In the genomic region with DNA sequence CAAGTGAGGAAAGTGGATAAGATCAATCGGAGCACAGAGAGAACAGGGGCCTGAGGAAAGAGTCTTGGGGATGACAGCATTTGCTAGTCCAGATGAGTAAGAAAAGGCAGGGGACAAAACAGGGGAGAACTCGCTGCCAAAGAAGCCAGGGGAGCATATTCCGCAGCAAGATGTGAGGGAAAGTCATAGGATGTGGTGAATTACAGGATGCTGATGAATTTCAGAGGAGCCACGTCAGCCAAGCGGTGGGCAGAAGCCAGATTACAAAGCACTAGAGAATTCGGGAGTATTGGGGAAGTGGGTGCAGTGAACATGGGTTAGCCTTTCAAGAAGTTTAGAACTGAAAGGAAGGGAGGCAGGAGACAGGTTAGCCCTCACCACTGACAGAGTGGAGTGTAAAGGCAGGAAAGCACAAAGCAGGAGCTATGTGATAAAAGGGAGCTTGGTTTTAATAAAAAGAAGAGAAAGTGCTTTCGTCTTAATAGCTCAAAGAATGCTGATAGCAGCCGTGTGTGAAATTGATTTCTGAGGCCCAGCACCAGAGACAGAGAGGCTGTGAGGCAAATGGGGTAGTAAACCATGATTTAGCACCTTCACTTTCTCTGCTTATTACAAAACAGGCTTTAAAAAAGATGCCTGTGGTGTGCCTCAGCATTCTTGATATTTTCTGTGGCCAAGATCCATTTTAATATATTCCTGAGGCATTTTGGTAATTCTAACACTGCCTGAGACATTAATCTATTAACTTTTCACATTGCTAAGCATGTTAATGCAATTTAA, we compare ENCODE assay signal across 12 cellular contexts. TPM values are rescaled to one million over a fixed set of nuclear protein-coding genes. Genes with fewer than 3 reads are reported as not detected.
DNase-seq lines count a peak whose midpoint lies in the region; ATAC-seq and TF ChIP-seq lines count a peak whose summit lies in the region.
"Had no signal": no experiment of that assay in that cellular context is flagged by ENCODE, and none has a peak within 500 bp of the region (broad histone marks: within the 10 kb centered on the region; RNA-seq: fewer than 3 reads in every experiment).

No MANE protein-coding gene starts in this region.

- H3K9me3 ChIP-seq in PC-3 (ENCODE audit: low read length), result no peaks in the 10 kb centered on the region
- H3K9me3 ChIP-seq in neuronal stem cell (replicated peaks in 1 of 2; ENCODE audit: control insufficient read depth in 2 of 2, insufficient read depth in 1 of 2, low read depth in 1 of 2, low read length in 2 of 2), result no peaks in the 10 kb centered on the region
- H3K9me3 ChIP-seq in testis, result no peaks in the 10 kb centered on the region

- CTCF ChIA-PET in PC-3 (lab: Charles Lee), result interaction anchor here (0.5 kb wide), 1 partner anchor 17 kb away, joined by 3 read pairs; the partner anchor contains the start of gene ADAMTSL1

- no peak overlapping the region for H3K18ac ChIP-seq in neuronal stem cell (ENCODE audit: low read length)

- no CpG with 5 or more reads among the region's 8 CpGs for WGBS in neuronal stem cell (ENCODE audit: extremely low coverage in 2 of 2, insufficient read length in 2 of 2, insufficient replicate concordance in 1 of 2), 2 donors
- WGBS in testis, 2 donors, result 44 to 65% methylated on average over 8 of the region's 8 CpGs

- DNase-seq in AG09309 (ENCODE audit: low read depth), result peak; percentile 98
- peak; percentile 92 for DNase-seq in PC-3
- peak; percentile 91 for DNase-seq in epithelial cell of esophagus (ENCODE audit: low read depth)
- no peak for DNase-seq in neuronal stem cell (ENCODE audit: low spot score)
- DNase-seq in stimulated activated CD4-positive, alpha-beta T cell treated with anti-CD3 and anti-CD28 coated beads, Interleukin-4, amount 100 ng/mL, for 4 hours, result no peak
- DNase-seq in T-helper 1 cell, result no peak
- DNase-seq in testis, result no peak
- DNase-seq: CD4-positive, CD25-positive, alpha-beta regulatory T cell; NCI-H1436; stimulated activated CD4-positive, alpha-beta T cell treated with anti-CD3 and anti-CD28 coated beads, Interleukin-4, amount 100 ng/mL, for 1 hour; T-helper 9 cell had no signal

- H3K4ac ChIP-seq in neuronal stem cell (ENCODE audit: low read length), result no peak overlapping the region

- peak overlapping the region; percentile 79 for H3K4me2 ChIP-seq in PC-3 (ENCODE audit: low read length)
- no peak overlapping the region for H3K4me2 ChIP-seq in neuronal stem cell (ENCODE audit: insufficient read depth, low read length, poor library complexity, severe bottlenecking)

- H4K20me1 ChIP-seq in PC-3 (ENCODE audit: low read length), result no peaks in the 10 kb centered on the region

- peaks cover 8% of the 10 kb centered on the region for H3F3A ChIP-seq in PC-3 (ENCODE audit: low read length, unreplicated experiment)

- H2BK12ac ChIP-seq in neuronal stem cell (ENCODE audit: low read length), result no peak overlapping the region

- no peak overlapping the region for H4K91ac ChIP-seq in neuronal stem cell (ENCODE audit: low read depth, low read length, poor library complexity)

- H3K9me2 ChIP-seq in PC-3 (replicated peaks; ENCODE audit: low read length), result no peaks in the 10 kb centered on the region

- peak overlapping the region; percentile 4; the same call in 1 of the 2 replicates for H3K4me3 ChIP-seq in AG09309 (ENCODE audit: control insufficient read depth, low read depth, low read length)
- peak overlapping the region; percentile 50; the same call in 1 of the 2 replicates for H3K4me3 ChIP-seq in PC-3 (ENCODE audit: low read length)
- no peak overlapping the region for H3K4me3 ChIP-seq in epithelial cell of esophagus (ENCODE audit: low read length)
- no peak overlapping the region for H3K4me3 ChIP-seq in neuronal stem cell (ENCODE audit: low read length in 2 of 2)
- H3K4me3 ChIP-seq in testis, result no peak overlapping the region

- H3K79me1 ChIP-seq in neuronal stem cell (ENCODE audit: low read depth, low read length), result no peaks in the 10 kb centered on the region

- no peak overlapping the region for H2BK15ac ChIP-seq in neuronal stem cell (ENCODE audit: low read length)

- no peak overlapping the region for H2BK120ac ChIP-seq in neuronal stem cell (ENCODE audit: low read depth, low read length)

- H3K23ac ChIP-seq in neuronal stem cell (ENCODE audit: low read depth, low read length, poor library complexity), result no peak overlapping the region

- H3K27me3 ChIP-seq in PC-3 (ENCODE audit: low read length), result no peaks in the 10 kb centered on the region
- no peaks in the 10 kb centered on the region for H3K27me3 ChIP-seq in neuronal stem cell (ENCODE audit: control insufficient read depth in 3 of 3, insufficient read depth in 3 of 3, low read depth in 1 of 3, low read length in 3 of 3)
- H3K27me3 ChIP-seq in testis, result no peaks in the 10 kb centered on the region

- H3K27ac ChIP-seq in PC-3 (ENCODE audit: low read length) (peak overlapping the region; percentile 99), neuronal stem cell (replicated peaks; ENCODE audit: low read length) (no peak overlapping the region), testis (no peak overlapping the region)

- peak; percentile 75 for ATAC-seq in PC-3
- ATAC-seq in GM21390 (IDR thresholded peaks at IDR 0.05; ENCODE audit: unreplicated experiment), result no peak

- TF ChIP-seq POLR2A in testis (IDR thresholded peaks at IDR 0.05), result no peak

- TF ChIP-seq CTCF in AG09309 (IDR thresholded peaks at IDR 0.05; ENCODE audit: control insufficient read depth, insufficient read depth, low read depth, low read length, missing control alignments) (no peak), PC-3 (conservative IDR thresholded peaks at IDR 0.05; ENCODE audit: low read depth, low read length) (no peak), epithelial cell of esophagus (IDR thresholded peaks at IDR 0.05; ENCODE audit: insufficient read depth, low read depth, low read length, missing control alignments) (no peak), testis (IDR thresholded peaks at IDR 0.05) (no peak)

- no peaks in the 10 kb centered on the region for H3K79me2 ChIP-seq in PC-3 (ENCODE audit: low read length)

- no peak overlapping the region for H4K8ac ChIP-seq in neuronal stem cell (ENCODE audit: low read depth, low read length)

- H3K9ac ChIP-seq in PC-3 (ENCODE audit: low read length), result peak overlapping the region; percentile 93
- no peak overlapping the region for H3K9ac ChIP-seq in neuronal stem cell (ENCODE audit: low read depth, low read length, poor library complexity)

- H3K4me1 ChIP-seq in PC-3 (ENCODE audit: insufficient read depth, low read length) (peaks cover 59% of the 10 kb centered on the region), neuronal stem cell (ENCODE audit: control insufficient read depth in 2 of 2, insufficient read depth in 1 of 2, low read depth in 1 of 2, low read length in 2 of 2) (peaks cover 0 to 5% of the 10 kb centered on the region in 2 donors), testis (no peaks in the 10 kb centered on the region)

- H2AFZ ChIP-seq in PC-3 (ENCODE audit: low read length) (peak overlapping the region; percentile 52; the same call in 1 of the 2 replicates), neuronal stem cell (ENCODE audit: low read length) (peak overlapping the region; percentile 49)

- H2AK5ac ChIP-seq in neuronal stem cell (ENCODE audit: low read depth, low read length), result no peak overlapping the region

- no peak overlapping the region for H2BK5ac ChIP-seq in neuronal stem cell (ENCODE audit: low read length)

- BruUV-seq in PC-3 (replicated peaks; lab: Mats Ljungman, UMichigan), result TSS peak; percentile 96

- POLR2A ChIA-PET in PC-3 (lab: Charles Lee; ENCODE audit: unreplicated experiment), result no interaction called here

- H3K14ac ChIP-seq in neuronal stem cell (ENCODE audit: low read length), result no peak overlapping the region

- intact Hi-C loops in PC-3 (cut with micrococcal nuclease), result loop anchor here (1.0 to 5.0 kb wide), 8 partner anchors 10 to 332 kb away; no protein-coding TSS in a partner anchor
- intact Hi-C loops in testis (cut with DNase I; ENCODE audit: low total_unique reads), result no loop called here

- H3K36me3 ChIP-seq in PC-3 (ENCODE audit: low read depth, low read length), result no peaks in the 10 kb centered on the region
- H3K36me3 ChIP-seq in neuronal stem cell (replicated peaks in 1 of 2; ENCODE audit: control insufficient read depth in 2 of 2, insufficient read depth in 2 of 2, low read length in 2 of 2), result no peaks in the 10 kb centered on the region
- no peaks in the 10 kb centered on the region for H3K36me3 ChIP-seq in testis (ENCODE audit: low read depth, missing control alignments)

RNA-seq across cellular contexts. Expression of gene ADAMTSL1, which starts 16.8 kb away (rescaled TPM):
- 0.26 TPM in 1 of 2 replicates, not detected in the other for total RNA-seq in PC-3 (2014; rRNA removed)
- 0.26 TPM for polyA plus RNA-seq in neuronal stem cell (2013, experiment 1 of 2)
- 0.28 TPM for polyA plus RNA-seq in neuronal stem cell (2013, experiment 2 of 2)
- 10 to 100 TPM in 1 of 2 donors, 1 to 10 TPM in 1; 6.7 to 12.3 TPM for total RNA-seq in testis
- polyA plus RNA-seq in testis (ENCODE audit: insufficient read depth, low read depth, low replicate concordance), result 4.7 TPM
- total RNA-seq: CD4-positive, CD25-positive, alpha-beta regulatory T cell had no signal
- polyA plus RNA-seq: CD4-positive, CD25-positive, alpha-beta regulatory T cell had no signal

Comparison
In these comparisons a context has a peak if more than half of its experiments do, and no peak if none do; other contexts are left out.
1. DNase-seq: peak in AG09309 (single experiment), PC-3 (single experiment) and epithelial cell of esophagus (single experiment); none in neuronal stem cell (single experiment), stimulated activated CD4-positive, alpha-beta T cell treated with anti-CD3 and anti-CD28 coated beads, Interleukin-4, amount 100 ng/mL, for 4 hours (0 of 2), T-helper 1 cell (0 of 5) and testis (single experiment).
2. H3K4me3 ChIP-seq: peak in AG09309 (single experiment) and PC-3 (single experiment); none in epithelial cell of esophagus (single experiment), neuronal stem cell (0 of 2) and testis (0 of 2).